8 cellular contexts compared by ENCODE assay signal in genomic region chr10:3902054-3902808, GRCh38.
A peak's percentile ranks its signal among the peaks of the same experiment; 100 is the strongest.
DNase-seq lines count a peak whose midpoint lies in the region; ATAC-seq and TF ChIP-seq lines count a peak whose summit lies in the region.

No MANE protein-coding gene starts in this region.

- peak overlapping the region; percentile 67 for H3K4me2 ChIP-seq in OCI-LY3 (ENCODE audit: low read length)

- H4K20me1 ChIP-seq in OCI-LY3 (ENCODE audit: insufficient read depth, low read length), result no peaks in the 10 kb centered on the region

- H2AFZ ChIP-seq in OCI-LY3 (ENCODE audit: low read depth, low read length), result no peak overlapping the region

- H3K79me2 ChIP-seq in OCI-LY3 (ENCODE audit: low read length), result no peaks in the 10 kb centered on the region

- H3K9ac ChIP-seq in OCI-LY3 (ENCODE audit: low read length) (peak overlapping the region; percentile 39; the same call in 1 of the 2 replicates), rectal smooth muscle tissue (ENCODE audit: low read length) (no peak overlapping the region)

- H3K36me3 ChIP-seq in H7 (replicated peaks; ENCODE audit: control insufficient read depth, insufficient read depth, low read length) (no peaks in the 10 kb centered on the region), OCI-LY3 (replicated peaks; ENCODE audit: low read depth, low read length) (no peaks in the 10 kb centered on the region), rectal smooth muscle tissue (ENCODE audit: control insufficient read depth, insufficient read depth, low read length) (no peaks in the 10 kb centered on the region)
- no peaks in the 10 kb centered on the region for H3K36me3 ChIP-seq in effector memory CD4-positive, alpha-beta T cell (ENCODE audit: control insufficient read depth, insufficient read depth, low read length)

- H3K9me3 ChIP-seq in OCI-LY3 (ENCODE audit: insufficient read depth, low read length), result no peaks in the 10 kb centered on the region
- H3K9me3 ChIP-seq in effector memory CD4-positive, alpha-beta T cell (ENCODE audit: control insufficient read depth, low read length), result no peaks in the 10 kb centered on the region

- TF ChIP-seq CTCF in OCI-LY3 (IDR thresholded peaks at IDR 0.05; ENCODE audit: low read depth, low read length), result peak; percentile 45

- peak; percentile 98 for ATAC-seq in GM18511 (IDR thresholded peaks at IDR 0.05; ENCODE audit: unreplicated experiment)

- H3K27me3 ChIP-seq in H7 (ENCODE audit: control insufficient read depth, insufficient read depth, low read length), result no peaks in the 10 kb centered on the region
- H3K27me3 ChIP-seq in OCI-LY3 (ENCODE audit: low read depth, low read length), result no peaks in the 10 kb centered on the region
- H3K27me3 ChIP-seq in effector memory CD4-positive, alpha-beta T cell (replicated peaks; ENCODE audit: control insufficient read depth, insufficient read depth, low read length, poor library complexity, severe bottlenecking), result no peaks in the 10 kb centered on the region
- no peaks in the 10 kb centered on the region for H3K27me3 ChIP-seq in rectal smooth muscle tissue (ENCODE audit: control insufficient read depth, insufficient read depth, low read length)

- H3K4me3 ChIP-seq in H7 (ENCODE audit: insufficient read depth, low read depth, low read length) (no peak overlapping the region), OCI-LY3 (ENCODE audit: low read length) (peak overlapping the region; percentile 5; the same call in 1 of the 2 replicates), rectal smooth muscle tissue (ENCODE audit: low read length) (no peak overlapping the region)
- H3K4me3 ChIP-seq in effector memory CD4-positive, alpha-beta T cell (ENCODE audit: insufficient read depth, low read depth, low read length, poor library complexity, severe bottlenecking), result no peak overlapping the region

- H3K27ac ChIP-seq in OCI-LY3 (ENCODE audit: low read length) (peak overlapping the region; percentile 34), rectal smooth muscle tissue (ENCODE audit: low read depth, low read length) (peak overlapping the region; percentile 68)
- H3K27ac ChIP-seq in effector memory CD4-positive, alpha-beta T cell (ENCODE audit: insufficient read depth, low read length, poor library complexity, severe bottlenecking), result peak overlapping the region; percentile 57

- H3K4me1 ChIP-seq in OCI-LY3 (ENCODE audit: low read length) (peaks cover 22% of the 10 kb centered on the region), rectal smooth muscle tissue (ENCODE audit: control insufficient read depth, insufficient read depth, low read length) (peaks cover 4% of the 10 kb centered on the region)
- H3K4me1 ChIP-seq in effector memory CD4-positive, alpha-beta T cell (ENCODE audit: control insufficient read depth, insufficient read depth, low read length, poor library complexity, severe bottlenecking), result peaks cover 16% of the 10 kb centered on the region

- DNase-seq in H7 (peak; percentile 18), DMS153 treated with DMSO at 0.1 percent for 48 hours (lab: John Stamatoyannopoulos, UW; ENCODE audit: unreplicated experiment) (no peak), NCI-H1930 (lab: John Stamatoyannopoulos, UW) (no peak), NCI-H1694 treated with DMSO at 0.1 percent for 48 hours (lab: John Stamatoyannopoulos, UW) (no peak)
- peak; percentile 29 to 54 (median 39) for DNase-seq in effector memory CD4-positive, alpha-beta T cell

Comparison
In these comparisons a context has a peak if more than half of its experiments do, and no peak if none do; other contexts are left out.
1. DNase-seq: peak in H7 (single experiment) and effector memory CD4-positive, alpha-beta T cell (3 of 3); none in DMS153 treated with DMSO at 0.1 percent for 48 hours (single experiment), NCI-H1930 (0 of 2) and NCI-H1694 treated with DMSO at 0.1 percent for 48 hours (single experiment).
2. Peak in every context shown above with its lines, with median percentiles within 50 percentile points of each other: H3K27ac ChIP-seq.